19 cellular contexts compared by ENCODE assay signal in the genomic region with DNA sequence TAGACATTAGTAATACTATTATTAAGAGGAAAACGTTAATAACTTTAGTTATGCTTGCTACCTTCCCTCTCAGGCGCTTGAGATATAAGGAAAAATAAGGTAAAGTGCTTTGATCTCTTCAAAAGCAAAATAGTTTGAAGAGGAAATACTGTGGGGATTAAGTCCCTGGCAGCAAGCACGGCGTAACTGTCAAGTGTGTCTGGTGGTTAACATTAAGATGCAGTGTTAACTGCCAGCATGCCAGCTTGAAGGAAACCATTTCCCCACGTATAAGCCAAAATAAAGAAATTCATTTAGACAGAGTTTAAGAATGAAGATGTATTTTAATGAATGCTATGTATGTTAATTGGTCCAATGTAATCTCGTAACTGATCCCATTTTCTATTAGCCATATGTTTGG. TPM values are rescaled to one million over a fixed set of nuclear protein-coding genes. Genes with fewer than 3 reads are reported as not detected.
DNase-seq lines count a peak whose midpoint lies in the region; ATAC-seq and TF ChIP-seq lines count a peak whose summit lies in the region.
"Had no signal": no experiment of that assay in that cellular context is flagged by ENCODE, and none has a peak within 500 bp of the region (broad histone marks: within the 10 kb centered on the region; RNA-seq: fewer than 3 reads in every experiment).

No MANE protein-coding gene starts in this region.

- H3K4me2 ChIP-seq in BLaER1 = peak overlapping the region; percentile 93
- peak overlapping the region; percentile 73 for H3K4me2 ChIP-seq in DND-41 (ENCODE audit: insufficient read depth, low read length)

- no peaks in the 10 kb centered on the region for H3K27me3 ChIP-seq in BLaER1
- no peaks in the 10 kb centered on the region for H3K27me3 ChIP-seq in DND-41 (ENCODE audit: insufficient read depth, low read length, poor library complexity)
- H3K27me3 ChIP-seq in tibial artery = no peaks in the 10 kb centered on the region
- H3K27me3 ChIP-seq: SJCRH30 had no signal

- DNase-seq in DND-41 = peak; percentile 81
- peak; percentile 71 for DNase-seq in NCI-H82 treated with DMSO at 0.1 percent for 48 hours (lab: John Stamatoyannopoulos, UW; ENCODE audit: unreplicated experiment)
- peak; percentile 3 to 11 (median 10) for DNase-seq in immature natural killer cell
- DNase-seq in superior temporal gyrus (ENCODE audit: extremely low spot score) = no peak
- DNase-seq in Right ventricle myocardium inferior (ENCODE audit: missing footprints) = no peak
- no peak for DNase-seq in tibial artery
- DNase-seq in SKM-1 treated with dmso at 0.1 percent for 144 hours (lab: John Stamatoyannopoulos, UW; ENCODE audit: unreplicated experiment) = no peak
- DNase-seq: ACHN; Calu3; CD4-positive, alpha-beta memory T cell; GOT3; NCI-H1092; NCI-H146; NCI-H2081; NCI-H510A treated with DMSO at 0.1 percent for 48 hours; OCI-M1; SJCRH30 had no signal

- peaks cover 57 to 59% of the 10 kb centered on the region in 2 donors for H3K4me1 Mint-ChIP-seq in immature natural killer cell

- peaks cover 99% of the 10 kb centered on the region for H3K79me2 ChIP-seq in DND-41 (ENCODE audit: insufficient read depth, low read length)

- no peak overlapping the region for H2AFZ ChIP-seq in DND-41 (ENCODE audit: low read depth, low read length)

- H3K4me3 Mint-ChIP-seq in immature natural killer cell = peak overlapping the region in 4 of 5 donors; percentile 15 to 57 (median 50)
- H3K4me3 Mint-ChIP-seq: CD4-positive, alpha-beta memory T cell had no signal

- H3K36me3 ChIP-seq in BLaER1 (no peaks in the 10 kb centered on the region; the same call in 1 of the 2 replicates), DND-41 (ENCODE audit: insufficient read depth, low read length) (peaks cover 5% of the 10 kb centered on the region; the same call in 1 of the 2 replicates), tibial artery (no peaks in the 10 kb centered on the region)
- H3K36me3 ChIP-seq: SJCRH30 had no signal

- no peak overlapping the region; the same call in 1 of the 2 replicates for H3K4me3 ChIP-seq in BLaER1
- H3K4me3 ChIP-seq in DND-41 (ENCODE audit: low read depth in 1 of 2, low read length in 2 of 2) = peak overlapping the region; percentile 4 to 46; a peak in 3 of 4 replicates
- H3K4me3 ChIP-seq in tibial artery = no peak overlapping the region
- H3K4me3 ChIP-seq: K562, SJCRH30 had no signal

- H3K27ac ChIP-seq in BLaER1 (peak overlapping the region; percentile 79), DND-41 (ENCODE audit: low read length) (peak overlapping the region; percentile 99), tibial artery (no peak overlapping the region)
- H3K27ac ChIP-seq: SJCRH30 had no signal

- H3K9ac ChIP-seq in BLaER1 (peak overlapping the region; percentile 40; the same call in 1 of the 2 replicates), DND-41 (ENCODE audit: low read depth, low read length) (peak overlapping the region; percentile 63)

- no peaks in the 10 kb centered on the region for H3K9me3 Mint-ChIP-seq in immature natural killer cell

- H3K9me3 ChIP-seq in BLaER1 (peaks cover 29% of the 10 kb centered on the region), DND-41 (ENCODE audit: insufficient read depth, low read length, severe bottlenecking) (no peaks in the 10 kb centered on the region), tibial artery (no peaks in the 10 kb centered on the region)
- H3K9me3 ChIP-seq: SJCRH30 had no signal

- no peaks in the 10 kb centered on the region for H3K36me3 Mint-ChIP-seq in immature natural killer cell
- H3K36me3 Mint-ChIP-seq: CD4-positive, alpha-beta memory T cell had no signal

- intact Hi-C loops in Right ventricle myocardium inferior (cut with DNase I) = no loop called here
- intact Hi-C loops in tibial artery (cut with DNase I; ENCODE audit: low total_unique reads) = no loop called here

- H3K27ac Mint-ChIP-seq in immature natural killer cell = peak overlapping the region in 1 of 6 donors; percentile 25
- H3K27ac Mint-ChIP-seq: CD4-positive, alpha-beta memory T cell had no signal

- TF ChIP-seq CTCF in DND-41 (IDR thresholded peaks at IDR 0.05; ENCODE audit: borderline replicate concordance, extremely low read depth, low read length, poor library complexity, severe bottlenecking) = no peak
- no peak for TF ChIP-seq CTCF in tibial artery (IDR thresholded peaks at IDR 0.05)

- H3K27me3 Mint-ChIP-seq in immature natural killer cell (ENCODE audit: low read depth in 3 of 3) = peaks cover 0 to 8% (median 2%) of the 10 kb centered on the region in 3 donors

- peaks cover 63% of the 10 kb centered on the region for H4K20me1 ChIP-seq in BLaER1
- peaks cover 4% of the 10 kb centered on the region; the same call in 1 of the 2 replicates for H4K20me1 ChIP-seq in DND-41 (ENCODE audit: insufficient read depth, low read length)

- peak; percentile 84 for ATAC-seq in DND-41 (ENCODE audit: insufficient read depth, low read depth)
- ATAC-seq in Right ventricle myocardium inferior = no peak
- ATAC-seq: K562 had no signal

- H3K4me1 ChIP-seq in BLaER1 (peaks cover 80% of the 10 kb centered on the region), DND-41 (ENCODE audit: insufficient read depth, low read length) (peaks cover 100% of the 10 kb centered on the region), tibial artery (peaks cover 0 to 41% (median 15%) of the 10 kb centered on the region in 4 donors)
- H3K4me1 ChIP-seq: SJCRH30 had no signal

RNA-seq across cellular contexts. Expression of a gene that starts 31.8 kb away (rescaled TPM):
- 1 to 10 TPM; 2.6 to 3.7 (median 2.7) TPM for polyA plus RNA-seq in immature natural killer cell
- 3.2 TPM for total RNA-seq in Right ventricle myocardium inferior

Comparison
In these comparisons a context has a peak if more than half of its experiments do, and no peak if none do; other contexts are left out.
1. H3K27ac ChIP-seq: peak in BLaER1 (single experiment) and DND-41 (single experiment); none in tibial artery (0 of 2).
2. H3K4me3 ChIP-seq: peak in DND-41 (2 of 2); none in BLaER1 (single experiment) and tibial artery (0 of 2).
3. DNase-seq: peak in DND-41 (single experiment), NCI-H82 treated with DMSO at 0.1 percent for 48 hours (single experiment) and immature natural killer cell (3 of 3); none in superior temporal gyrus (single experiment), Right ventricle myocardium inferior (single experiment), tibial artery (0 of 2) and SKM-1 treated with dmso at 0.1 percent for 144 hours (single experiment).